In genomic region chr5:53560506-53561191, GRCh38 we compare ENCODE assay signal across 8 cellular contexts. TPM values are rescaled to one million over a fixed set of nuclear protein-coding genes. Genes with fewer than 3 reads are reported as not detected.
DNase-seq lines count a peak whose midpoint lies in the region; FAIRE-seq and TF ChIP-seq lines count a peak whose summit lies in the region.

NDUFS4 (plus strand) TSS chr5:53560639; CDS start chr5:53560663, 24 bp downstream.

- no peaks in the 10 kb centered on the region for H3K9me3 ChIP-seq in neuron (ENCODE audit: low read length)
- peaks cover 0 to 4% (median 0%) of the 10 kb centered on the region in 5 donors for H3K9me3 ChIP-seq in subcutaneous abdominal adipose tissue (ENCODE audit: control insufficient read depth in 5 of 5, low read length in 5 of 5)

- peak within 1 kb of the TSS; percentile 72 for H3K4me3 ChIP-seq in neuron (ENCODE audit: low read length)
- peak within 1 kb of the TSS; percentile 87 to 97 (median 97) for H3K4me3 ChIP-seq in subcutaneous abdominal adipose tissue (ENCODE audit: low read depth in 1 of 5, low read length in 5 of 5)

- FAIRE-seq in H54 (lab: Jason Lieb, UNC) = peak; percentile 94

- H3K27ac ChIP-seq in subcutaneous abdominal adipose tissue (ENCODE audit: low read depth, low read length) = peak within 1 kb of the TSS; percentile 86

- H3K27me3 ChIP-seq in neuron (ENCODE audit: insufficient read depth, low read length) = no peaks in the 10 kb centered on the region
- H3K27me3 ChIP-seq in subcutaneous abdominal adipose tissue (ENCODE audit: control insufficient read depth in 5 of 5, insufficient read depth in 4 of 5, low read length in 5 of 5) = peaks cover 0 to 5% (median 0%) of the 10 kb centered on the region in 5 donors

- H3K9ac ChIP-seq in subcutaneous abdominal adipose tissue (ENCODE audit: low read length in 5 of 5) = peak within 1 kb of the TSS; percentile 84 to 97 (median 90)

- TF ChIP-seq POLR2A in H54 (IDR thresholded peaks at IDR 0.05; ENCODE audit: low read depth, low read length) = peak; percentile 90

- peaks cover 3% of the 10 kb centered on the region for H3K36me3 ChIP-seq in neuron (ENCODE audit: insufficient read depth, low read length)
- no peaks in the 10 kb centered on the region for H3K36me3 ChIP-seq in subcutaneous abdominal adipose tissue (ENCODE audit: control insufficient read depth in 5 of 5, insufficient read depth in 5 of 5, low read length in 5 of 5)

- DNase-seq in ELF-1 (ENCODE audit: low read depth, low spot score) (peak; percentile 89), H54 (ENCODE audit: insufficient read length, low spot score) (peak; percentile 37), M059J (ENCODE audit: low read depth) (peak; percentile 80), SIG-M5 treated with dmso at 0.1 percent for 504 hours (lab: John Stamatoyannopoulos, UW; ENCODE audit: unreplicated experiment) (peak; percentile 91), foreskin melanocyte (peak; percentile 77)
- DNase-seq in activated gamma-delta T cell treated with anti-CD3 and anti-CD28 coated beads, Interleukin-2, amount 50 U/mL, for 16 hours (ENCODE audit: low read depth) = peak; percentile 64

- H3K4me1 ChIP-seq in neuron (ENCODE audit: insufficient read depth, low read length) (no peaks in the 10 kb centered on the region), subcutaneous abdominal adipose tissue (ENCODE audit: control insufficient read depth in 5 of 5, insufficient read depth in 5 of 5, low read length in 5 of 5) (peaks cover 0 to 25% (median 19%) of the 10 kb centered on the region in 5 donors)

- H2AFZ ChIP-seq in neuron (ENCODE audit: low read depth, low read length) = peak within 1 kb of the TSS; percentile 92

RNA-seq across cellular contexts. Expression of gene NDUFS4, which starts in this region (rescaled TPM):
- total RNA-seq in M059J (2014; rRNA removed; shearing (Covaris generic)) = 120 and 126 TPM in 2 replicates

Comparison
In these comparisons a context has a peak if more than half of its experiments do, and no peak if none do; other contexts are left out.
1. Peak in every context shown above with its lines: DNase-seq, H3K4me3 ChIP-seq and H3K27ac ChIP-seq.
2. DNase-seq: peak in every context shown above with its lines; median percentile 91 in SIG-M5 treated with dmso at 0.1 percent for 504 hours; 89 in ELF-1; 80 in M059J; 77 in foreskin melanocyte; 64 in activated gamma-delta T cell treated with anti-CD3 and anti-CD28 coated beads, Interleukin-2, amount 50 U/mL, for 16 hours; 37 in H54.